24 cellular contexts compared by ENCODE assay signal in the genomic region with DNA sequence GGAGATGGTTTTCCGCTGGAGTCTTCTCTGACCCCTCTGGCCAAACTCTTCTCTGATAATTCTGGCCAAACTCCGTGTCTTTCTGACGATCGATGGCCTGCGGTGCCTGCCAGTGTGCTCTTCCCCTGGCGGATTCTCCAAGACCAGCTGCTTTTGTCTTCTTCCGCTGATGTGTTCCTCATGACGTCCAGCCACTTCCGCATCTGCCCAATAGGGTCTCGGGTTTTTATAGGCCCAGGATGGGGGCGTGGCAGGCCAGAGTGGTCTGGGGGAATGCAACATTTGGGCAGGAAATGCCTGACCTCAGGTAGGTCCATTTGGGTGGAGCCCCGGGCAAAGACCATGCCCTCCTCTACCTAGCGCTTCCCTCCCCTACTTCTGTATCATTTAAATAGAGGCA.
"Had no signal": no experiment of that assay in that cellular context is flagged by ENCODE, and none has a peak within 500 bp of the region (broad histone marks: within the 10 kb centered on the region; RNA-seq: fewer than 3 reads in every experiment).

No MANE protein-coding gene starts in this region.

- H3K27ac ChIP-seq: dorsolateral prefrontal cortex, esophagus muscularis mucosa, heart right ventricle, lower lobe of right lung, prostate gland, sigmoid colon, vagina had no signal

- FAIRE-seq: colon, endothelial cell of umbilical vein had no signal

- H3K4me1 ChIP-seq: esophagus muscularis mucosa, heart right ventricle, lower lobe of right lung, prostate gland, sigmoid colon, vagina had no signal

- H3K4me3 ChIP-seq: dorsolateral prefrontal cortex, esophagus muscularis mucosa, heart right ventricle, lower lobe of right lung, prostate gland, sigmoid colon, vagina had no signal

- H3K9me3 ChIP-seq: esophagus muscularis mucosa, lower lobe of right lung, prostate gland, vagina had no signal

- H3K36me3 ChIP-seq: esophagus muscularis mucosa, heart right ventricle, lower lobe of right lung, prostate gland, sigmoid colon, vagina had no signal

- ATAC-seq: heart right ventricle; left ventricle myocardium superior; lower lobe of right lung; naive thymus-derived CD8-positive, alpha-beta T cell; right cardiac atrium; stimulated activated naive B cell treated with anti-CD40 and anti-IgM and Interleukin-4, amounts not matched to agents 10 μg/mL and 1 μg/mL and 100 μg/mL, for 72 hours had no signal

- DNase-seq: dorsolateral prefrontal cortex; effector CD4-positive, alpha-beta T cell; foreskin melanocyte; glutamatergic neuron; heart right ventricle; hippocampal formation; immature natural killer cell; islet precursor cell; left ventricle myocardium superior; lower lobe of right lung; naive thymus-derived CD8-positive, alpha-beta T cell; nephron progenitor cell; nucleus accumbens; right cardiac atrium; sigmoid colon; stimulated activated CD4-positive, alpha-beta T cell treated with anti-CD3 and anti-CD28 coated beads, Interleukin-2, amount 100 ng/mL, for 24 hours; stimulated activated CD4-positive, alpha-beta T cell treated with anti-CD3 and anti-CD28 coated beads, Interleukin-4, amount 100 ng/mL, for 4 hours; stimulated activated naive B cell treated with anti-CD40 and anti-IgM and Interleukin-4, amounts not matched to agents 10 μg/mL and 1 μg/mL and 100 μg/mL, for 72 hours; trophoblast cell had no signal

- H3K27me3 ChIP-seq: dorsolateral prefrontal cortex, esophagus muscularis mucosa, heart right ventricle, sigmoid colon, vagina had no signal
